In genomic region chr2:172426635-172427255, GRCh38 we compare ENCODE assay signal across 8 cellular contexts. TPM values are rescaled to one million over a fixed set of nuclear protein-coding genes. Genes with fewer than 3 reads are reported as not detected.
DNase-seq lines count a peak whose midpoint lies in the region; ATAC-seq and TF ChIP-seq lines count a peak whose summit lies in the region.

No MANE protein-coding gene starts in this region.

- no peak for ATAC-seq in HG03342 (IDR thresholded peaks at IDR 0.05; ENCODE audit: unreplicated experiment)

- no peak for TF ChIP-seq CTCF in fibroblast of pulmonary artery (IDR thresholded peaks at IDR 0.05; ENCODE audit: low read length, missing control alignments)

- DNase-seq in SJSA1 (ENCODE audit: low read depth in 1 of 2, low spot score in 2 of 2) (no peak), fibroblast of pulmonary artery (ENCODE audit: low read depth) (no peak), hippocampal formation (lab: John Stamatoyannopoulos, UW) (no peak), SW 1271 (lab: John Stamatoyannopoulos, UW) (no peak)
- no peak for DNase-seq in activated CD8-positive, alpha-beta memory T cell treated with anti-CD3 and anti-CD28 coated beads for 24 hours

- H3K4me3 ChIP-seq in GM08714 (ENCODE audit: low read length) (peak overlapping the region; percentile 43; the same call in 1 of the 2 replicates), SJSA1 (peak overlapping the region; percentile 74), fibroblast of pulmonary artery (replicated peaks; ENCODE audit: low read depth, low read length) (peak overlapping the region; percentile 57), rectal smooth muscle tissue (ENCODE audit: low read length) (peak overlapping the region; percentile 73)

- H3K36me3 ChIP-seq in SJSA1, result no peaks in the 10 kb centered on the region
- no peaks in the 10 kb centered on the region for H3K36me3 ChIP-seq in rectal smooth muscle tissue (ENCODE audit: control insufficient read depth, insufficient read depth, low read length)

- H3K27me3 ChIP-seq in SJSA1 (replicated peaks), result no peaks in the 10 kb centered on the region
- H3K27me3 ChIP-seq in rectal smooth muscle tissue (ENCODE audit: control insufficient read depth, insufficient read depth, low read length), result no peaks in the 10 kb centered on the region

- H3K27ac ChIP-seq in SJSA1 (no peak overlapping the region), rectal smooth muscle tissue (ENCODE audit: low read depth, low read length) (no peak overlapping the region)

- peak overlapping the region; percentile 3 for H3K9ac ChIP-seq in rectal smooth muscle tissue (ENCODE audit: low read length)

- H3K9me3 ChIP-seq in SJSA1 (replicated peaks), result 0 out of 2 replicates have a peak, but pooled peaks cover 5% of the 10 kb centered on the region

- peaks cover 14% of the 10 kb centered on the region for H3K4me1 ChIP-seq in SJSA1 (replicated peaks)
- no peaks in the 10 kb centered on the region for H3K4me1 ChIP-seq in rectal smooth muscle tissue (ENCODE audit: control insufficient read depth, insufficient read depth, low read length)

RNA-seq across cellular contexts. Expression of gene ITGA6, which starts 0.6 kb away (rescaled TPM):
- 26.7 and 32.9 TPM in 2 replicates for total RNA-seq in SJSA1 (2014; rRNA removed; shearing (Covaris generic))
